Comparison of ENCODE assay signal across 15 cellular contexts in the genomic region with DNA sequence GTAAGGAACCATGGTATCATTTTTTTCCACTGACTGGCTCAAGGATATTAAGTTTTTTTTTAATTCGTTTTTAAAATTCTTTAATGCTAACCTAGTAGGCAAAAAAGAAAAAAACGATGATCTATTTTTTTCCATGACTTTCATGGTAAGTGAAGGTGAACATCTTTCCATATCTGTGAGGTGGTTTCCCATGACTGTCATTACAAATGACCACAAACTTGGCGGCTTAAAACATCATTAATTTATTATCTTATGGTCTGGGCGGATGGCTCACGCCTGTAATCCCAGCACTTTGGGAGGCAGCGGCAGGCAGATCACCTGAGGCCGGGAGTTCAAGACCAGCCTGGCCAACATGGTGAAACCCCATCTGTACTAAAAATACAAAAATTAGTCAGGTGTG. TPM values are rescaled to one million over a fixed set of nuclear protein-coding genes. Genes with fewer than 3 reads are reported as not detected.
A peak's percentile ranks its signal among the peaks of the same experiment; 100 is the strongest.
DNase-seq lines count a peak whose midpoint lies in the region.
"Had no signal": no experiment of that assay in that cellular context is flagged by ENCODE, and none has a peak within 500 bp of the region (broad histone marks: within the 10 kb centered on the region; RNA-seq: fewer than 3 reads in every experiment).

No MANE protein-coding gene starts in this region.

- H3K27me3 Mint-ChIP-seq in activated naive CD4-positive, alpha-beta T cell treated with anti-CD3 and anti-CD28 coated beads, Interleukin-2, amount 50 U/mL, for 24 hours: peaks cover 32% of the 10 kb centered on the region
- peaks cover 25% of the 10 kb centered on the region for H3K27me3 Mint-ChIP-seq in activated naive CD8-positive, alpha-beta T cell
- peaks cover 20% of the 10 kb centered on the region for H3K27me3 Mint-ChIP-seq in activated T-helper 1 cell treated with anti-CD3 and anti-CD28 coated beads, Interleukin-12 subunit alpha, Interleukin-12 subunit beta, Interleukin-2, Interleukin-4 antibody, amounts not matched to agents 30 ng/mL and 10 ng/mL and 1 ng/mL, durations not matched to agents 14 hours and 24 hours and 36 hours (ENCODE audit: insufficient read depth)

- H3K9ac ChIP-seq in iPS-15b (ENCODE audit: low read depth, low read length): no peak overlapping the region
- H3K9ac ChIP-seq: BLaER1 had no signal

- no peak for DNase-seq in activated naive CD4-positive, alpha-beta T cell treated with Interleukin-2 at 50 U/mL for 16 hours
- DNase-seq in epidermal melanocyte (ENCODE audit: insufficient read length, low spot score) (no peak), NCI-H2081 (lab: John Stamatoyannopoulos, UW) (no peak)
- DNase-seq in activated T-helper 1 cell treated with anti-CD3 and anti-CD28 coated beads, Interleukin-12 subunit alpha, Interleukin-12 subunit beta, Interleukin-2, Interleukin-4 antibody, amounts not matched to agents 30 ng/mL and 10 ng/mL and 1 ng/mL, durations not matched to agents 14 hours and 24 hours and 36 hours (ENCODE audit: low spot score): no peak
- DNase-seq: 8988T; AML-193; Caco-2; CD8-positive, alpha-beta memory T cell; DND-41; GDM1 had no signal

- H3K27ac Mint-ChIP-seq in activated naive CD4-positive, alpha-beta T cell treated with anti-CD3 and anti-CD28 coated beads, Interleukin-2, amount 50 U/mL, for 24 hours: peak overlapping the region; percentile 23
- peak overlapping the region; percentile 76 for H3K27ac Mint-ChIP-seq in activated naive CD8-positive, alpha-beta T cell
- H3K27ac Mint-ChIP-seq in activated T-helper 1 cell treated with anti-CD3 and anti-CD28 coated beads, Interleukin-12 subunit alpha, Interleukin-12 subunit beta, Interleukin-2, Interleukin-4 antibody, amounts not matched to agents 30 ng/mL and 10 ng/mL and 1 ng/mL, durations not matched to agents 14 hours and 24 hours and 36 hours: no peak overlapping the region
- H3K27ac Mint-ChIP-seq: CD8-positive, alpha-beta memory T cell had no signal

- peaks cover 2% of the 10 kb centered on the region for H3K4me1 ChIP-seq in iPS-15b (ENCODE audit: control insufficient read depth, insufficient read depth, low read length)
- H3K4me1 ChIP-seq: BLaER1, Caco-2 had no signal

- peaks cover 5% of the 10 kb centered on the region for H3K9me3 Mint-ChIP-seq in activated naive CD4-positive, alpha-beta T cell treated with anti-CD3 and anti-CD28 coated beads, Interleukin-2, amount 50 U/mL, for 24 hours
- H3K9me3 Mint-ChIP-seq in activated naive CD8-positive, alpha-beta T cell (ENCODE audit: low read depth): peaks cover 14% of the 10 kb centered on the region
- H3K9me3 Mint-ChIP-seq in activated T-helper 1 cell treated with anti-CD3 and anti-CD28 coated beads, Interleukin-12 subunit alpha, Interleukin-12 subunit beta, Interleukin-2, Interleukin-4 antibody, amounts not matched to agents 30 ng/mL and 10 ng/mL and 1 ng/mL, durations not matched to agents 14 hours and 24 hours and 36 hours: peaks cover 23% of the 10 kb centered on the region

- H3K27me3 ChIP-seq in iPS-15b (ENCODE audit: control insufficient read depth, insufficient read depth, low read length): peaks cover 7% of the 10 kb centered on the region
- H3K27me3 ChIP-seq: BLaER1 had no signal

- peak overlapping the region; percentile 68 for H3K4me3 Mint-ChIP-seq in activated naive CD4-positive, alpha-beta T cell treated with anti-CD3 and anti-CD28 coated beads, Interleukin-2, amount 50 U/mL, for 24 hours
- peak overlapping the region; percentile 73 for H3K4me3 Mint-ChIP-seq in activated naive CD8-positive, alpha-beta T cell
- no peak overlapping the region for H3K4me3 Mint-ChIP-seq in activated T-helper 1 cell treated with anti-CD3 and anti-CD28 coated beads, Interleukin-12 subunit alpha, Interleukin-12 subunit beta, Interleukin-2, Interleukin-4 antibody, amounts not matched to agents 30 ng/mL and 10 ng/mL and 1 ng/mL, durations not matched to agents 14 hours and 24 hours and 36 hours

- peaks cover 3% of the 10 kb centered on the region for H3K36me3 Mint-ChIP-seq in activated naive CD4-positive, alpha-beta T cell treated with anti-CD3 and anti-CD28 coated beads, Interleukin-2, amount 50 U/mL, for 24 hours
- peaks cover 9% of the 10 kb centered on the region for H3K36me3 Mint-ChIP-seq in activated naive CD8-positive, alpha-beta T cell
- no peaks in the 10 kb centered on the region for H3K36me3 Mint-ChIP-seq in activated T-helper 1 cell treated with anti-CD3 and anti-CD28 coated beads, Interleukin-12 subunit alpha, Interleukin-12 subunit beta, Interleukin-2, Interleukin-4 antibody, amounts not matched to agents 30 ng/mL and 10 ng/mL and 1 ng/mL, durations not matched to agents 14 hours and 24 hours and 36 hours (ENCODE audit: low read depth)

- H3K9me3 ChIP-seq in iPS-15b (ENCODE audit: control insufficient read depth, insufficient read depth, low read length): peaks cover 10% of the 10 kb centered on the region
- H3K9me3 ChIP-seq: Caco-2 had no signal

- H3K36me3 ChIP-seq in iPS-15b (ENCODE audit: control insufficient read depth, insufficient read depth, low read length): no peaks in the 10 kb centered on the region
- H3K36me3 ChIP-seq: BLaER1 had no signal

- H3K4me1 Mint-ChIP-seq in activated naive CD4-positive, alpha-beta T cell treated with anti-CD3 and anti-CD28 coated beads, Interleukin-2, amount 50 U/mL, for 24 hours: peaks cover 17% of the 10 kb centered on the region
- peaks cover 13% of the 10 kb centered on the region for H3K4me1 Mint-ChIP-seq in activated naive CD8-positive, alpha-beta T cell (ENCODE audit: low read depth)
- H3K4me1 Mint-ChIP-seq in activated T-helper 1 cell treated with anti-CD3 and anti-CD28 coated beads, Interleukin-12 subunit alpha, Interleukin-12 subunit beta, Interleukin-2, Interleukin-4 antibody, amounts not matched to agents 30 ng/mL and 10 ng/mL and 1 ng/mL, durations not matched to agents 14 hours and 24 hours and 36 hours (ENCODE audit: low read depth): no peaks in the 10 kb centered on the region

- intact Hi-C loops in activated T-helper 1 cell treated with anti-CD3 and anti-CD28 coated beads, Interleukin-12 subunit alpha, Interleukin-12 subunit beta, Interleukin-2, Interleukin-4 antibody, amounts not matched to agents 30 ng/mL and 10 ng/mL and 1 ng/mL, durations not matched to agents 14 hours and 24 hours and 36 hours (cut with micrococcal nuclease): loop anchor here (10.0 kb wide), 1 partner anchor 63 kb away; the partner anchor contains the start of gene TGFB1I1

- peak overlapping the region; percentile 52 for H3K4me3 ChIP-seq in iPS-15b (ENCODE audit: low read depth, low read length)
- H3K4me3 ChIP-seq: BLaER1 had no signal

RNA-seq across cellular contexts. Expression of gene AHSP, which starts 10.5 kb away (rescaled TPM):
- total RNA-seq in activated T-helper 1 cell treated with anti-CD3 and anti-CD28 coated beads, Interleukin-12 subunit alpha, Interleukin-12 subunit beta, Interleukin-2, Interleukin-4 antibody, amounts not matched to agents 30 ng/mL and 10 ng/mL and 1 ng/mL, durations not matched to agents 14 hours and 24 hours and 36 hours: not detected in 2 replicates
- total RNA-seq: Caco-2; CD8-positive, alpha-beta memory T cell; HepG2 had no signal

RNA-seq across cellular contexts. Expression of gene RUSF1, which starts 30.0 kb away (rescaled TPM):
- total RNA-seq in activated T-helper 1 cell treated with anti-CD3 and anti-CD28 coated beads, Interleukin-12 subunit alpha, Interleukin-12 subunit beta, Interleukin-2, Interleukin-4 antibody, amounts not matched to agents 30 ng/mL and 10 ng/mL and 1 ng/mL, durations not matched to agents 14 hours and 24 hours and 36 hours: 36.3 and 42.2 TPM in 2 replicates

RNA-seq across cellular contexts. Expression of gene SLC5A2, which starts 55.3 kb away (rescaled TPM):
- not detected in 2 replicates for total RNA-seq in activated T-helper 1 cell treated with anti-CD3 and anti-CD28 coated beads, Interleukin-12 subunit alpha, Interleukin-12 subunit beta, Interleukin-2, Interleukin-4 antibody, amounts not matched to agents 30 ng/mL and 10 ng/mL and 1 ng/mL, durations not matched to agents 14 hours and 24 hours and 36 hours
